In the genomic region with DNA sequence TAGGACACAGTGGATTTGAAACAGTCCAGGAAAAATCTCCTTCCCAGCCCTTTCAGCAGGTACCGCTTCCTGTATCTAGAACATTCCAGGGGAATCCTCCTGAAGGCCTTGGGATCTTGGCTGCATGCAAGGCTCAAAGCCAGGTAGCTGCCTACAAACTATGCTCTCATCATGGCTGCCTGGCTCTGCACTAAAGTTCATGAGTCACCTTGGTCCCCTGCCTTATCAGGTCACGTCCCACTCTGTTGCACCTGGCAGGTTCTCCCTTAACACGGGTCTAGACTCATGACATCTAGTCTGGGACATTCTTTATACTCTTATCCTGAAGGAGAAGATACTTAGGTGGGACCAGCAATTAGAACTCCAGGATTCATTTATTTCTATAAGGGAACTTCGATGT, we compare ENCODE assay signal across 16 cellular contexts. TPM values are rescaled to one million over a fixed set of nuclear protein-coding genes. Genes with fewer than 3 reads are reported as not detected.
A peak's percentile ranks its signal among the peaks of the same experiment; 100 is the strongest.
DNase-seq lines count a peak whose midpoint lies in the region; ATAC-seq and TF ChIP-seq lines count a peak whose summit lies in the region.
"Had no signal": no experiment of that assay in that cellular context is flagged by ENCODE, and none has a peak within 500 bp of the region (broad histone marks: within the 10 kb centered on the region; RNA-seq: fewer than 3 reads in every experiment).

No MANE protein-coding gene starts in this region.

- H3K27me3 ChIP-seq in body of pancreas, result no peaks in the 10 kb centered on the region

- no TSS peak for BruUV-seq in Calu3 (replicated peaks; lab: Mats Ljungman, UMichigan)

- H3K27ac ChIP-seq in body of pancreas, result peak overlapping the region in 1 of 4 donors; percentile 3
- H3K27ac ChIP-seq: GM23248, HL-60 had no signal

- no peak for DNase-seq in Calu3
- peak; percentile 46 to 69 (median 58) for DNase-seq in body of pancreas
- DNase-seq in neural crest cell (ENCODE audit: low read depth, low spot score), result no peak
- no peak for DNase-seq in NCI-H1694 treated with DMSO at 0.1 percent for 48 hours (lab: John Stamatoyannopoulos, UW)
- no peak for DNase-seq in DMS 273 treated with DMSO at 0.1 percent for 48 hours (lab: John Stamatoyannopoulos, UW)
- no peak for DNase-seq in NCI-H2196 treated with DMSO at 0.1 percent for 48 hours (lab: John Stamatoyannopoulos, UW; ENCODE audit: unreplicated experiment)
- DNase-seq: C1 segment of cervical spinal cord; CD4-positive, alpha-beta T cell; DMS153; DMS79 treated with DMSO at 0.1 percent for 48 hours; EL; GM23248 had no signal

- no peak overlapping the region for H3K4me3 ChIP-seq in body of pancreas
- H3K4me3 ChIP-seq: GM23248 had no signal

- H3K9me3 Mint-ChIP-seq in Calu3 (ENCODE audit: low read depth, unreplicated experiment) (no peaks in the 10 kb centered on the region), neural crest cell (no peaks in the 10 kb centered on the region)
- no peaks in the 10 kb centered on the region for H3K9me3 Mint-ChIP-seq in stimulated activated memory B cell treated with anti-CD40 and anti-IgM and Interleukin-4, amounts not matched to agents 10 μg/mL and 1 μg/mL and 100 μg/mL, for 72 hours
- H3K9me3 Mint-ChIP-seq: CD4-positive, alpha-beta T cell had no signal

- no peak for TF ChIP-seq CTCF in Calu3 (IDR thresholded peaks at IDR 0.05; ENCODE audit: unreplicated experiment)
- no peak for TF ChIP-seq CTCF in body of pancreas (IDR thresholded peaks at IDR 0.05)
- TF ChIP-seq CTCF in neural crest cell (conservative IDR thresholded peaks at IDR 0.05), result no peak

- 56 to 59% methylated on average over 4 of the region's 4 CpGs for WGBS in body of pancreas, 2 donors

- no peaks in the 10 kb centered on the region for H3K9me3 ChIP-seq in body of pancreas

- H3K4me3 Mint-ChIP-seq in Calu3 (ENCODE audit: low read depth, unreplicated experiment), result no peak overlapping the region
- H3K4me3 Mint-ChIP-seq in neural crest cell, result no peak overlapping the region
- H3K4me3 Mint-ChIP-seq in stimulated activated memory B cell treated with anti-CD40 and anti-IgM and Interleukin-4, amounts not matched to agents 10 μg/mL and 1 μg/mL and 100 μg/mL, for 72 hours, result no peak overlapping the region
- H3K4me3 Mint-ChIP-seq: B cell; CD4-positive, alpha-beta T cell had no signal

- peak overlapping the region; percentile 98 for H3K27ac Mint-ChIP-seq in Calu3 (ENCODE audit: unreplicated experiment)
- peak overlapping the region; percentile 81 for H3K27ac Mint-ChIP-seq in neural crest cell (ENCODE audit: unreplicated experiment)
- peak overlapping the region; percentile 25 for H3K27ac Mint-ChIP-seq in stimulated activated memory B cell treated with anti-CD40 and anti-IgM and Interleukin-4, amounts not matched to agents 10 μg/mL and 1 μg/mL and 100 μg/mL, for 72 hours
- H3K27ac Mint-ChIP-seq: B cell; CD4-positive, alpha-beta T cell had no signal

- H3K36me3 ChIP-seq in body of pancreas (replicated peaks in 1 of 2; ENCODE audit: insufficient read depth in 1 of 2, low read depth in 2 of 2), result no peaks in the 10 kb centered on the region

- no peaks in the 10 kb centered on the region for H3K27me3 Mint-ChIP-seq in Calu3 (ENCODE audit: unreplicated experiment)
- H3K27me3 Mint-ChIP-seq in neural crest cell (ENCODE audit: low read depth), result no peaks in the 10 kb centered on the region
- no peaks in the 10 kb centered on the region for H3K27me3 Mint-ChIP-seq in stimulated activated memory B cell treated with anti-CD40 and anti-IgM and Interleukin-4, amounts not matched to agents 10 μg/mL and 1 μg/mL and 100 μg/mL, for 72 hours

- CTCF ChIA-PET in Calu3 (lab: Charles Lee), result no interaction called here

- H3K4me1 Mint-ChIP-seq in Calu3 (ENCODE audit: low read depth, unreplicated experiment) (peaks cover 76% of the 10 kb centered on the region), neural crest cell (no peaks in the 10 kb centered on the region)
- no peaks in the 10 kb centered on the region for H3K4me1 Mint-ChIP-seq in stimulated activated memory B cell treated with anti-CD40 and anti-IgM and Interleukin-4, amounts not matched to agents 10 μg/mL and 1 μg/mL and 100 μg/mL, for 72 hours
- H3K4me1 Mint-ChIP-seq: B cell had no signal

- H3K36me3 Mint-ChIP-seq in Calu3 (ENCODE audit: insufficient read depth, unreplicated experiment) (peaks cover 63% of the 10 kb centered on the region), neural crest cell (ENCODE audit: low read depth) (no peaks in the 10 kb centered on the region)
- H3K36me3 Mint-ChIP-seq in stimulated activated memory B cell treated with anti-CD40 and anti-IgM and Interleukin-4, amounts not matched to agents 10 μg/mL and 1 μg/mL and 100 μg/mL, for 72 hours, result no peaks in the 10 kb centered on the region

- intact Hi-C loops in Calu3 (cut with micrococcal nuclease; ENCODE audit: unreplicated experiment), result no loop called here
- intact Hi-C loops in body of pancreas (cut with DNase I), result no loop called here

- H3K4me1 ChIP-seq in body of pancreas, result peaks cover 5% of the 10 kb centered on the region

- TF ChIP-seq POLR2A in body of pancreas (IDR thresholded peaks at IDR 0.05), result no peak

- ATAC-seq in body of pancreas, result peak; percentile 90
- no peak for ATAC-seq in stimulated activated memory B cell treated with anti-CD40 and anti-IgM and Interleukin-4, amounts not matched to agents 10 μg/mL and 1 μg/mL and 100 μg/mL, for 72 hours
- ATAC-seq: HCT116 had no signal

RNA-seq across cellular contexts. Expression of a gene that starts 15.8 kb away (rescaled TPM):
- total RNA-seq in Calu3 (2022) (74.2 and 122 TPM in 2 replicates), body of pancreas (1 to 10 TPM; 3.3 to 5.4 TPM), neural crest cell (not detected in 2 replicates)
- total RNA-seq: CD4-positive, alpha-beta T cell; GM23248 had no signal

RNA-seq across cellular contexts. Expression of a gene that starts 58.1 kb away (rescaled TPM):
- total RNA-seq in Calu3 (2022) (38.8 and 46.1 TPM in 2 replicates), body of pancreas (10 to 100 TPM; 10.9 to 16.8 TPM), neural crest cell (not detected in 2 replicates)

Comparison
In these comparisons a context has a peak if more than half of its experiments do, and no peak if none do; other contexts are left out.
1. DNase-seq: peak in body of pancreas (4 of 4); none in Calu3 (single experiment), neural crest cell (single experiment), NCI-H1694 treated with DMSO at 0.1 percent for 48 hours (single experiment), DMS 273 treated with DMSO at 0.1 percent for 48 hours (single experiment) and NCI-H2196 treated with DMSO at 0.1 percent for 48 hours (single experiment).
2. H3K27ac Mint-ChIP-seq: peak in every context shown above with its lines; median percentile 98 in Calu3; 81 in neural crest cell; 25 in stimulated activated memory B cell treated with anti-CD40 and anti-IgM and Interleukin-4, amounts not matched to agents 10 μg/mL and 1 μg/mL and 100 μg/mL, for 72 hours.
3. RNA of a gene that starts 15.8 kb away (total RNA-seq): 74.2 to 122 TPM in Calu3; 3.3 to 5.4 TPM in body of pancreas and not detected in neural crest cell; every median in the first group is over 10 times any median in the second.